12 cellular contexts compared by ENCODE assay signal in genomic region chr6:24990944-24991747, GRCh38. TPM values are rescaled to one million over a fixed set of nuclear protein-coding genes. Genes with fewer than 3 reads are reported as not detected.
DNase-seq lines count a peak whose midpoint lies in the region; ATAC-seq and TF ChIP-seq lines count a peak whose summit lies in the region.
"Had no signal": no experiment of that assay in that cellular context is flagged by ENCODE, and none has a peak within 500 bp of the region (broad histone marks: within the 10 kb centered on the region; RNA-seq: fewer than 3 reads in every experiment).

No MANE protein-coding gene starts in this region.

- peaks cover 4% of the 10 kb centered on the region; the same call in 1 of the 2 replicates for H3K36me3 ChIP-seq in SU-DHL-6 (ENCODE audit: low read length)
- no peaks in the 10 kb centered on the region for H3K36me3 ChIP-seq in mesendoderm (ENCODE audit: control insufficient read depth, insufficient read depth, low read length)
- H3K36me3 ChIP-seq: esophagus squamous epithelium, MG63 had no signal

- no peak overlapping the region for H2AK5ac ChIP-seq in mesendoderm (ENCODE audit: low read length)

- H3K4me3 ChIP-seq in SU-DHL-6 (ENCODE audit: insufficient read depth, low read length, poor library complexity, severe bottlenecking) (no peak overlapping the region), mesendoderm (ENCODE audit: low read length) (no peak overlapping the region)
- H3K4me3 ChIP-seq: esophagus squamous epithelium, MG63 had no signal

- H4K8ac ChIP-seq in mesendoderm (ENCODE audit: low read depth, low read length) = no peak overlapping the region

- no peaks in the 10 kb centered on the region for H3K27me3 ChIP-seq in CD4-positive, alpha-beta T cell (ENCODE audit: control insufficient read depth, insufficient read depth, low read length)
- no peaks in the 10 kb centered on the region for H3K27me3 ChIP-seq in SU-DHL-6 (ENCODE audit: low read length)
- H3K27me3 ChIP-seq in mesendoderm (ENCODE audit: insufficient read depth, low read length, poor library complexity) = no peaks in the 10 kb centered on the region
- H3K27me3 ChIP-seq: esophagus squamous epithelium, MG63 had no signal

- H3K9me3 ChIP-seq in CD4-positive, alpha-beta T cell (ENCODE audit: control insufficient read depth, low read length) = no peaks in the 10 kb centered on the region
- 0 out of 2 replicates have a peak, but pooled peaks cover 7% of the 10 kb centered on the region for H3K9me3 ChIP-seq in SU-DHL-6 (ENCODE audit: insufficient read depth, low read length)

- H3K9me3 Mint-ChIP-seq in CD4-positive, alpha-beta T cell = peaks cover 2% of the 10 kb centered on the region

- H2BK5ac ChIP-seq in mesendoderm (ENCODE audit: low read length) = no peak overlapping the region

- TF ChIP-seq CTCF in CD4-positive, alpha-beta T cell (IDR thresholded peaks at IDR 0.05) = no peak
- no peak for TF ChIP-seq CTCF in SU-DHL-6 (IDR thresholded peaks at IDR 0.05; ENCODE audit: insufficient read depth, low read length, poor library complexity, severe bottlenecking)

- CTCF ChIA-PET in CD4-positive, alpha-beta T cell (lab: Charles Lee) = interaction anchor here (0.7 to 9.4 kb wide), 58 partner anchors 8 to 167 kb away, joined by 3 to 180 read pairs (median 7); partner anchors contain the start of gene RIPOR2

- peak overlapping the region; percentile 40 for H3K4me2 ChIP-seq in SU-DHL-6 (ENCODE audit: low read depth, low read length, poor library complexity, severe bottlenecking)
- H3K4me2 ChIP-seq in mesendoderm (ENCODE audit: low read length) = no peak overlapping the region

- no peak overlapping the region for H3K56ac ChIP-seq in mesendoderm (ENCODE audit: low read length)

- peak overlapping the region; percentile 39 for H3K18ac ChIP-seq in mesendoderm (ENCODE audit: low read length)

- peak overlapping the region; percentile 84 for H3K27ac Mint-ChIP-seq in CD4-positive, alpha-beta T cell
- H3K27ac Mint-ChIP-seq: mesothelial cell of epicardium had no signal

- H3K9ac ChIP-seq in SU-DHL-6 (ENCODE audit: low read length) (peak overlapping the region; percentile 44), mesendoderm (ENCODE audit: low read length) (no peak overlapping the region)

- H3F3A ChIP-seq in SU-DHL-6 (ENCODE audit: insufficient read depth) = no peaks in the 10 kb centered on the region

- DNase-seq in CD4-positive, alpha-beta T cell = no peak
- DNase-seq in mesendoderm = no peak
- DNase-seq in NCI-H748 treated with DMSO at 0.1 percent for 48 hours (lab: John Stamatoyannopoulos, UW) = no peak
- no peak for DNase-seq in NCI-H69 (lab: John Stamatoyannopoulos, UW)
- DNase-seq in NCI-H1417 treated with DMSO at 0.1 percent for 48 hours (lab: John Stamatoyannopoulos, UW) = no peak
- DNase-seq: cerebellar nuclear complex, esophagus squamous epithelium, MG63 had no signal

- intact Hi-C loops in CD4-positive, alpha-beta T cell (cut with DNase I, micrococcal nuclease) = loop anchor here (1.0 to 5.0 kb wide), 3 partner anchors 24 to 79 kb away; partner anchors contain the start of gene RIPOR2 (in 1 of the 2)

- H2BK15ac ChIP-seq in mesendoderm (replicated peaks; ENCODE audit: low read depth) = no peak overlapping the region

- peaks cover 83% of the 10 kb centered on the region for H3K4me1 Mint-ChIP-seq in CD4-positive, alpha-beta T cell (ENCODE audit: low read depth)

- H3K27me3 Mint-ChIP-seq in CD4-positive, alpha-beta T cell = no peaks in the 10 kb centered on the region

- H4K20me1 ChIP-seq in SU-DHL-6 (ENCODE audit: low read depth, low read length) = no peaks in the 10 kb centered on the region

- peak overlapping the region; percentile 66 for H3K27ac ChIP-seq in CD4-positive, alpha-beta T cell (ENCODE audit: low read depth, low read length)
- H3K27ac ChIP-seq in SU-DHL-6 (ENCODE audit: low read depth, low read length) (peak overlapping the region; percentile 24), mesendoderm (ENCODE audit: low read depth, low read length) (no peak overlapping the region)
- H3K27ac ChIP-seq: esophagus squamous epithelium had no signal

- peak; percentile 70 for ATAC-seq in CD4-positive, alpha-beta T cell (ENCODE audit: poor library complexity)
- ATAC-seq in GM19438 (IDR thresholded peaks at IDR 0.05; ENCODE audit: low read depth, unreplicated experiment) (peak; percentile 3), HG03460 (IDR thresholded peaks at IDR 0.05; ENCODE audit: unreplicated experiment) (no peak)

- peak overlapping the region; percentile 79 for H2AFZ ChIP-seq in SU-DHL-6 (ENCODE audit: low read depth, low read length, severe bottlenecking)

- no peak overlapping the region for H4K5ac ChIP-seq in mesendoderm (ENCODE audit: low read length)

- H3K9me2 ChIP-seq in SU-DHL-6 (replicated peaks; ENCODE audit: insufficient read depth, low read length) = no peaks in the 10 kb centered on the region

- POLR2A ChIA-PET in CD4-positive, alpha-beta T cell (lab: Charles Lee) = interaction anchor here (0.6 to 8.0 kb wide), 36 partner anchors 8 to 246 kb away, joined by 3 to 395 read pairs (median 12); partner anchors contain the start of gene RIPOR2

- peak overlapping the region; percentile 37 for H3K4ac ChIP-seq in mesendoderm (ENCODE audit: low read depth, low read length)

- no CpG with 5 or more reads among the region's 4 CpGs for WGBS in mesendoderm (ENCODE audit: extremely low coverage, insufficient coverage, low lambda C conversion rate)

- H3K36me3 Mint-ChIP-seq in CD4-positive, alpha-beta T cell (ENCODE audit: low read depth) = peaks cover 17% of the 10 kb centered on the region

- no peak overlapping the region for H2BK120ac ChIP-seq in mesendoderm (ENCODE audit: low read depth, low read length)

- H3K4me1 ChIP-seq in mesendoderm (ENCODE audit: control insufficient read depth, low read depth, low read length) = no peaks in the 10 kb centered on the region

- no peaks in the 10 kb centered on the region for H3K79me2 ChIP-seq in SU-DHL-6 (ENCODE audit: insufficient read depth, low read length)
- H3K79me2 ChIP-seq in mesendoderm (ENCODE audit: control insufficient read depth, insufficient read depth, low read length) = no peaks in the 10 kb centered on the region

- no peak overlapping the region for H3K23ac ChIP-seq in mesendoderm (ENCODE audit: low read length)

- H3K79me1 ChIP-seq in mesendoderm (ENCODE audit: low read length) = no peaks in the 10 kb centered on the region

- H3K4me3 Mint-ChIP-seq in CD4-positive, alpha-beta T cell = peak overlapping the region; percentile 61
- H3K4me3 Mint-ChIP-seq: mesothelial cell of epicardium had no signal

RNA-seq across cellular contexts. Expression of gene RIPOR2, which starts 55.4 kb away (rescaled TPM):
- total RNA-seq in CD4-positive, alpha-beta T cell = 100 to 1,000 TPM; 123 to 129 TPM
- 2.4 TPM for polyA plus RNA-seq in mesendoderm (2013, experiment 1 of 2)
- 2.5 TPM for polyA plus RNA-seq in mesendoderm (2013, experiment 2 of 2)
